29 cellular contexts compared by ENCODE assay signal in genomic region chr10:714214-714613, GRCh38.
"Had no signal": no experiment of that assay in that cellular context is flagged by ENCODE, and none has a peak within 500 bp of the region (broad histone marks: within the 10 kb centered on the region; RNA-seq: fewer than 3 reads in every experiment).

No MANE protein-coding gene starts in this region.

- H3K4me3 ChIP-seq: stomach, suprapubic skin, testis, thoracic aorta, thyroid gland, tibial artery, tibial nerve, transverse colon, upper lobe of left lung, upper lobe of right lung, uterus, vagina had no signal

- H3K4me1 Mint-ChIP-seq: stimulated activated effector memory CD8-positive, alpha-beta T cell treated with anti-CD3 and anti-CD28 coated beads, Interleukin-12 subunit alpha, Interleukin-12 subunit beta, amount 100 ng/mL, for 72 hours; stimulated activated memory B cell treated with anti-CD40 and anti-IgM and Interleukin-4, amounts not matched to agents 10 μg/mL and 1 μg/mL and 100 μg/mL, for 72 hours; stimulated activated naive B cell treated with anti-CD40 and anti-IgM and Interleukin-4, amounts not matched to agents 10 μg/mL and 1 μg/mL and 100 μg/mL, for 72 hours; stimulated activated naive CD8-positive, alpha-beta T cell treated with anti-CD3 and anti-CD28 coated beads, Interleukin-15, amount 100 ng/mL, for 72 hours had no signal

- DNase-seq: stimulated activated CD4-positive, alpha-beta T cell treated with anti-CD3 and anti-CD28 coated beads, Interleukin-2, amount 100 ng/mL, for 48 hours; stimulated activated CD4-positive, alpha-beta T cell treated with anti-CD3 and anti-CD28 coated beads, Interleukin-4, amount 100 ng/mL, for 1 hour; stimulated activated CD4-positive, alpha-beta T cell treated with anti-CD3 and anti-CD28 coated beads, Interleukin-4, amount 100 ng/mL, for 24 hours; stimulated activated CD4-positive, alpha-beta T cell treated with anti-CD3 and anti-CD28 coated beads, Interleukin-4, amount 100 ng/mL, for 4 hours; stimulated activated CD8-positive, alpha-beta memory T cell treated with anti-CD3 and anti-CD28 coated beads, Interleukin-4, amount 100 ng/mL, for 48 hours; stimulated activated naive B cell treated with anti-CD40 and anti-IgM and Interleukin-4, amounts not matched to agents 10 μg/mL and 1 μg/mL and 100 μg/mL, for 72 hours; stimulated activated naive CD4-positive, alpha-beta T cell; stimulated activated naive CD4-positive, alpha-beta T cell treated with Interleukin-2 at 50 U/mL for 16 hours; stimulated activated naive CD8-positive, alpha-beta T cell treated with anti-CD3 and anti-CD28 coated beads, Interleukin-15, amount 100 ng/mL, for 72 hours; stimulated activated naive CD8-positive, alpha-beta T cell treated with anti-CD3 and anti-CD28 coated beads, Interleukin-15, Interleukin-2, amounts not matched to agents 100 U/mL and 50 U/mL, for 24 hours; stomach; substantia nigra; testis; thyroid gland; tibial artery; transverse colon; trophoblast cell; upper lobe of left lung; upper lobe of right lung; uterus had no signal

- H3K4me1 ChIP-seq: stomach, suprapubic skin, testis, thyroid gland, tibial artery, tibial nerve, transverse colon, upper lobe of left lung, upper lobe of right lung, uterus, vagina had no signal

- H3K27me3 ChIP-seq: stomach, suprapubic skin, testis, thyroid gland, tibial nerve, transverse colon, upper lobe of left lung, upper lobe of right lung, uterus, vagina had no signal

- H3K9me3 Mint-ChIP-seq: type B pancreatic cell had no signal

- H3K27ac ChIP-seq: stomach, suprapubic skin, testis, thoracic aorta, thyroid gland, tibial artery, tibial nerve, transverse colon, upper lobe of left lung, upper lobe of right lung, uterus, vagina had no signal

- H3K36me3 ChIP-seq: stomach, suprapubic skin, thoracic aorta, thyroid gland, tibial artery, tibial nerve, transverse colon, upper lobe of left lung, upper lobe of right lung, uterus, vagina had no signal

- FAIRE-seq: urothelium cell line had no signal

- H3K27ac Mint-ChIP-seq: stimulated activated effector memory CD8-positive, alpha-beta T cell treated with anti-CD3 and anti-CD28 coated beads, Interleukin-12 subunit alpha, Interleukin-12 subunit beta, amount 100 ng/mL, for 72 hours; stimulated activated memory B cell treated with anti-CD40 and anti-IgM and Interleukin-4, amounts not matched to agents 10 μg/mL and 1 μg/mL and 100 μg/mL, for 72 hours; stimulated activated naive B cell treated with anti-CD40 and anti-IgM and Interleukin-4, amounts not matched to agents 10 μg/mL and 1 μg/mL and 100 μg/mL, for 72 hours; stimulated activated naive CD8-positive, alpha-beta T cell treated with anti-CD3 and anti-CD28 coated beads, Interleukin-15, amount 100 ng/mL, for 72 hours; stimulated activated naive CD8-positive, alpha-beta T cell treated with anti-CD3 and anti-CD28 coated beads, Interleukin-15, Interleukin-2, amounts not matched to agents 100 ng/mL and 50 ng/mL, for 24 hours; type B pancreatic cell had no signal

- H3K36me3 Mint-ChIP-seq: stimulated activated effector memory CD8-positive, alpha-beta T cell treated with anti-CD3 and anti-CD28 coated beads, Interleukin-12 subunit alpha, Interleukin-12 subunit beta, amount 100 ng/mL, for 72 hours; stimulated activated memory B cell treated with anti-CD40 and anti-IgM and Interleukin-4, amounts not matched to agents 10 μg/mL and 1 μg/mL and 100 μg/mL, for 72 hours; type B pancreatic cell had no signal

- ATAC-seq: stimulated activated effector memory CD8-positive, alpha-beta T cell treated with anti-CD3 and anti-CD28 coated beads, Interleukin-12 subunit alpha, Interleukin-12 subunit beta, amount 100 ng/mL, for 72 hours; stimulated activated memory B cell treated with anti-CD40 and anti-IgM and Interleukin-4, amounts not matched to agents 10 μg/mL and 1 μg/mL and 100 μg/mL, for 72 hours; stimulated activated naive B cell treated with anti-CD40 and anti-IgM and Interleukin-4, amounts not matched to agents 10 μg/mL and 1 μg/mL and 100 μg/mL, for 72 hours; stimulated activated naive CD8-positive, alpha-beta T cell treated with anti-CD3 and anti-CD28 coated beads, Interleukin-15, amount 100 ng/mL, for 72 hours; stimulated activated naive CD8-positive, alpha-beta T cell treated with anti-CD3 and anti-CD28 coated beads, Interleukin-15, Interleukin-2, amounts not matched to agents 100 U/mL and 50 U/mL, for 24 hours; upper lobe of right lung had no signal

- H3K4me3 Mint-ChIP-seq: stimulated activated effector memory CD8-positive, alpha-beta T cell treated with anti-CD3 and anti-CD28 coated beads, Interleukin-12 subunit alpha, Interleukin-12 subunit beta, amount 100 ng/mL, for 72 hours; stimulated activated memory B cell treated with anti-CD40 and anti-IgM and Interleukin-4, amounts not matched to agents 10 μg/mL and 1 μg/mL and 100 μg/mL, for 72 hours; stimulated activated naive B cell treated with anti-CD40 and anti-IgM and Interleukin-4, amounts not matched to agents 10 μg/mL and 1 μg/mL and 100 μg/mL, for 72 hours; stimulated activated naive CD8-positive, alpha-beta T cell treated with anti-CD3 and anti-CD28 coated beads, Interleukin-15, amount 100 ng/mL, for 72 hours; stimulated activated naive CD8-positive, alpha-beta T cell treated with anti-CD3 and anti-CD28 coated beads, Interleukin-15, Interleukin-2, amounts not matched to agents 100 ng/mL and 50 ng/mL, for 24 hours; type B pancreatic cell had no signal

- H3K9me3 ChIP-seq: testis, thyroid gland, upper lobe of right lung, uterus had no signal
